2 cellular contexts compared by ENCODE assay signal in the genomic region with DNA sequence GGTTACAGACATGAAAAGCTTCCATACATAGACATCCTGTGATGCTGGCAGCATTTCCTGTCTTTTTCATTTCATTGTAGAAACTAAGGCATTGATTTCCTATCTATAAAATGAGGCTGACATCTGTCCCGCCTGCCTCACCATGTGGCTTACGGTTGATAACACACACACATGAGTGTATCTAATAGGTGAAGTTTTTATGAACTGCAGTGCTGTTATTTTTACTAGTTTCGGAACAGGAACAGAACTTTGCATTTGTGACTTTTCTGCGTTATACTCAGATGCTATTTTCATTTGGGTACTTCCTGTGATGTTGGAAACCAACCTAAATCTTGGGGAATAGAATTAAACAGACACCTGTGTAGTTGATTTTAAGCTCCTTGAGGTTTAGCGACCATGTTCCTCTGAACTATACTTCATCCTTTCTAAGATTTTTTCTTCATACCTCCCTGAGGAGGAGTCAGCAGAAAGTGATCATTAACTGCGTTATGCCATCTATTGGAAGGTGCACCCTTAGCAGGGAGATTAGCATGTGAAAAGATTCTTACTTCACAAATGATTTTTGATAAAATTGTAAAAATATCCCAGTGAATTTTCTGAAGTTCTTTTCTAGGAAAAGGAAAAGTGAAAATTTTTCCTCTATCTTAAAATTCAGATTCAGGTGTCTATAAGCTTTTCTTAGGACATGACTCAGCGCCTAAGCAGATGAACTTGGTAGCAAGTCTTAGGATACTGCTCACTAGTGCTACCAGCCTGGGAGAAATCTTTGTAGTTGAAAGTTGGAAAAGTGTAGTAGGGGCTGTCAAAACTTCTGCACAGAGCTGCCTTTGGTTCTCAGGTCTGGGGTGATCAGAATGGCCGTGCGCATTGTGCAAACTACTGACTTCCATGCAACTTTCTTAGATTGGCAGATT.
TF ChIP-seq lines count a peak whose summit lies in the region.

No MANE protein-coding gene starts in this region.

TF ChIP-seq in SK-N-SH, 30 proteins besides CTCF, POLR2A, EP300 and RAD21 (continued from another document):
- TF ChIP-seq, protein P1, sequence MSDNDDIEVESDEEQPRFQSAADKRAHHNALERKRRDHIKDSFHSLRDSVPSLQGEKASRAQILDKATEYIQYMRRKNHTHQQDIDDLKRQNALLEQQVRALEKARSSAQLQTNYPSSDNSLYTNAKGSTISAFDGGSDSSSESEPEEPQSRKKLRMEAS (IDR thresholded peaks at IDR 0.05; ENCODE audit: low read depth), result no peak
- no peak for TF ChIP-seq NRF1 (IDR thresholded peaks at IDR 0.05; ENCODE audit: low read depth, low read length)
- TF ChIP-seq SMC3 (IDR thresholded peaks at IDR 0.05; ENCODE audit: low read depth, low read length), result no peak
- TF ChIP-seq, protein P2, sequence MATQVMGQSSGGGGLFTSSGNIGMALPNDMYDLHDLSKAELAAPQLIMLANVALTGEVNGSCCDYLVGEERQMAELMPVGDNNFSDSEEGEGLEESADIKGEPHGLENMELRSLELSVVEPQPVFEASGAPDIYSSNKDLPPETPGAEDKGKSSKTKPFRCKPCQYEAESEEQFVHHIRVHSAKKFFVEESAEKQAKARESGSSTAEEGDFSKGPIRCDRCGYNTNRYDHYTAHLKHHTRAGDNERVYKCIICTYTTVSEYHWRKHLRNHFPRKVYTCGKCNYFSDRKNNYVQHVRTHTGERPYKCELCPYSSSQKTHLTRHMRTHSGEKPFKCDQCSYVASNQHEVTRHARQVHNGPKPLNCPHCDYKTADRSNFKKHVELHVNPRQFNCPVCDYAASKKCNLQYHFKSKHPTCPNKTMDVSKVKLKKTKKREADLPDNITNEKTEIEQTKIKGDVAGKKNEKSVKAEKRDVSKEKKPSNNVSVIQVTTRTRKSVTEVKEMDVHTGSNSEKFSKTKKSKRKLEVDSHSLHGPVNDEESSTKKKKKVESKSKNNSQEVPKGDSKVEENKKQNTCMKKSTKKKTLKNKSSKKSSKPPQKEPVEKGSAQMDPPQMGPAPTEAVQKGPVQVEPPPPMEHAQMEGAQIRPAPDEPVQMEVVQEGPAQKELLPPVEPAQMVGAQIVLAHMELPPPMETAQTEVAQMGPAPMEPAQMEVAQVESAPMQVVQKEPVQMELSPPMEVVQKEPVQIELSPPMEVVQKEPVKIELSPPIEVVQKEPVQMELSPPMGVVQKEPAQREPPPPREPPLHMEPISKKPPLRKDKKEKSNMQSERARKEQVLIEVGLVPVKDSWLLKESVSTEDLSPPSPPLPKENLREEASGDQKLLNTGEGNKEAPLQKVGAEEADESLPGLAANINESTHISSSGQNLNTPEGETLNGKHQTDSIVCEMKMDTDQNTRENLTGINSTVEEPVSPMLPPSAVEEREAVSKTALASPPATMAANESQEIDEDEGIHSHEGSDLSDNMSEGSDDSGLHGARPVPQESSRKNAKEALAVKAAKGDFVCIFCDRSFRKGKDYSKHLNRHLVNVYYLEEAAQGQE (IDR thresholded peaks at IDR 0.05; ENCODE audit: low read depth, low read length), result no peak
- no peak for TF ChIP-seq POLR2AphosphoS5 (IDR thresholded peaks at IDR 0.05; ENCODE audit: low read depth, low read length)
- TF ChIP-seq YY1 (IDR thresholded peaks at IDR 0.05; ENCODE audit: low read depth), result no peak
- TF ChIP-seq RFX5 (IDR thresholded peaks at IDR 0.05; ENCODE audit: low read length), result no peak
- TF ChIP-seq FOXJ3 (CRISPR knock-in tag; IDR thresholded peaks at IDR 0.05), result no peak
- TF ChIP-seq, protein P3, sequence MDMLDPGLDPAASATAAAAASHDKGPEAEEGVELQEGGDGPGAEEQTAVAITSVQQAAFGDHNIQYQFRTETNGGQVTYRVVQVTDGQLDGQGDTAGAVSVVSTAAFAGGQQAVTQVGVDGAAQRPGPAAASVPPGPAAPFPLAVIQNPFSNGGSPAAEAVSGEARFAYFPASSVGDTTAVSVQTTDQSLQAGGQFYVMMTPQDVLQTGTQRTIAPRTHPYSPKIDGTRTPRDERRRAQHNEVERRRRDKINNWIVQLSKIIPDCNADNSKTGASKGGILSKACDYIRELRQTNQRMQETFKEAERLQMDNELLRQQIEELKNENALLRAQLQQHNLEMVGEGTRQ (IDR thresholded peaks at IDR 0.05; ENCODE audit: borderline replicate concordance, low read depth, low read length), result no peak
- TF ChIP-seq, protein P4, sequence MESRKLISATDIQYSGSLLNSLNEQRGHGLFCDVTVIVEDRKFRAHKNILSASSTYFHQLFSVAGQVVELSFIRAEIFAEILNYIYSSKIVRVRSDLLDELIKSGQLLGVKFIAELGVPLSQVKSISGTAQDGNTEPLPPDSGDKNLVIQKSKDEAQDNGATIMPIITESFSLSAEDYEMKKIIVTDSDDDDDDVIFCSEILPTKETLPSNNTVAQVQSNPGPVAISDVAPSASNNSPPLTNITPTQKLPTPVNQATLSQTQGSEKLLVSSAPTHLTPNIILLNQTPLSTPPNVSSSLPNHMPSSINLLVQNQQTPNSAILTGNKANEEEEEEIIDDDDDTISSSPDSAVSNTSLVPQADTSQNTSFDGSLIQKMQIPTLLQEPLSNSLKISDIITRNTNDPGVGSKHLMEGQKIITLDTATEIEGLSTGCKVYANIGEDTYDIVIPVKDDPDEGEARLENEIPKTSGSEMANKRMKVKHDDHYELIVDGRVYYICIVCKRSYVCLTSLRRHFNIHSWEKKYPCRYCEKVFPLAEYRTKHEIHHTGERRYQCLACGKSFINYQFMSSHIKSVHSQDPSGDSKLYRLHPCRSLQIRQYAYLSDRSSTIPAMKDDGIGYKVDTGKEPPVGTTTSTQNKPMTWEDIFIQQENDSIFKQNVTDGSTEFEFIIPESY (IDR thresholded peaks at IDR 0.05; ENCODE audit: borderline replicate concordance, low read depth), result no peak
- TF ChIP-seq MXI1 (IDR thresholded peaks at IDR 0.05; ENCODE audit: low read depth, low read length), result no peak

TF ChIP-seq in SK-N-SH treated with all-trans-retinoic acid at 6 μM for 48 hours, 23 proteins besides CTCF, POLR2A, EP300 and RAD21 (continued from another document):
- TF ChIP-seq TSHZ2 (CRISPR knock-in tag; IDR thresholded peaks at IDR 0.05), result no peak
- no peak for TF ChIP-seq SNAI2 (CRISPR knock-in tag; IDR thresholded peaks at IDR 0.05)
- no peak for TF ChIP-seq ZNF8 (CRISPR knock-in tag; IDR thresholded peaks at IDR 0.05)
TF ChIP-seq in SK-N-SH treated with all-trans-retinoic acid at 6 μM for 48 hours: peak in this region for 0.
